In the genomic region with DNA sequence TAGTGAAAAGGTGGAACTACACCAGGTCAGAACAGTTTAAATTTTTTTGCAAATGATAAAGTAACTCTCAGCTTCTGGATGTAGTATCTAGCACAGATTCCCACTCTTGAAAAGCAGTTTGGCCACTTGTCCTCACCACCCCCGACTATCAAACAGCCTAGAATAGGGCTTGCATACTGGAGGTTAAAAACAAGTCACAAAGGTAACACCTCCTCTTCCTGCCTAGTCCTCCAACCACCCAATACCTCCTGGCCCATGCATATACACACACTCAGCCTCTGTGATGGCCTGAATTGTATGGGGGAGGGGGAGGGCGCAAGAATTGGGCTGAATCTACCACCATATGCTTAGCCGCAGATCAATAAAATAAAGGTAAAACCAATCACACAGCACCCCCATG, we compare ENCODE assay signal across 18 cellular contexts. TPM values are rescaled to one million over a fixed set of nuclear protein-coding genes. Genes with fewer than 3 reads are reported as not detected.
DNase-seq lines count a peak whose midpoint lies in the region; ATAC-seq, FAIRE-seq and TF ChIP-seq lines count a peak whose summit lies in the region.
"Had no signal": no experiment of that assay in that cellular context is flagged by ENCODE, and none has a peak within 500 bp of the region (broad histone marks: within the 10 kb centered on the region; RNA-seq: fewer than 3 reads in every experiment).

No MANE protein-coding gene starts in this region.

- H3K9me3 Mint-ChIP-seq in neural crest cell: no peaks in the 10 kb centered on the region
- H3K9me3 Mint-ChIP-seq: activated T-helper 2 cell treated with anti-CD3 and anti-CD28 coated beads, Interferon-gamma antibody, Interleukin-2, Interleukin-4, amounts not matched to agents 10 μg/mL and 5 μg/mL and 100 μg/mL, durations not matched to agents 14 hours and 24 hours and 36 hours had no signal

- H3K27ac ChIP-seq in SK-N-SH (ENCODE audit: low read depth in 2 of 2, low read length in 1 of 2): no peak overlapping the region
- H3K27ac ChIP-seq in brain microvascular endothelial cell: no peak overlapping the region

- no peak for TF ChIP-seq RAD21 in SK-N-SH (IDR thresholded peaks at IDR 0.05; ENCODE audit: low read length)

- H3K4me3 ChIP-seq in SK-N-SH (ENCODE audit: low read depth in 2 of 2, low read length in 1 of 2) (no peak overlapping the region), brain microvascular endothelial cell (ENCODE audit: low read depth, low read length) (no peak overlapping the region)

- H4K20me1 ChIP-seq in SK-N-SH (ENCODE audit: insufficient read depth): no peaks in the 10 kb centered on the region

- POLR2A ChIA-PET in SK-N-SH (lab: Yijun Ruan, JAX): no interaction called here

- H3K27me3 ChIP-seq in SK-N-SH (ENCODE audit: insufficient read depth) (peaks cover 46% of the 10 kb centered on the region; the same call in 1 of the 2 replicates), brain microvascular endothelial cell (replicated peaks) (peaks cover 28% of the 10 kb centered on the region)

- no peaks in the 10 kb centered on the region for H3K36me3 Mint-ChIP-seq in neural crest cell (ENCODE audit: low read depth)

- peaks cover 5% of the 10 kb centered on the region; the same call in 1 of the 2 replicates for H3K9me3 ChIP-seq in SK-N-SH

- H2AFZ ChIP-seq in SK-N-SH (ENCODE audit: low read depth): no peak overlapping the region

- H3K4me1 Mint-ChIP-seq in neural crest cell: peaks cover 11% of the 10 kb centered on the region

- TF ChIP-seq EP300 in SK-N-SH (IDR thresholded peaks at IDR 0.05; ENCODE audit: borderline replicate concordance in 1 of 2, low read depth in 1 of 2, low read length in 1 of 2): no peak

- H3K4me3 Mint-ChIP-seq in neural crest cell: peak overlapping the region; percentile 3

- H3K4me1 ChIP-seq in SK-N-SH (ENCODE audit: control insufficient read depth in 1 of 2, insufficient read depth in 2 of 2, low read depth in 1 of 2, low read length in 1 of 2): peaks cover 0 to 3% of the 10 kb centered on the region in 2 experiments; a peak in 2 of 4 replicates

- H3F3A ChIP-seq in SK-N-SH (replicated peaks; ENCODE audit: insufficient read depth): peaks cover 4% of the 10 kb centered on the region

- H3K4me2 ChIP-seq in SK-N-SH: no peak overlapping the region

- H3K27me3 Mint-ChIP-seq in neural crest cell (ENCODE audit: low read depth): peaks cover 97% of the 10 kb centered on the region

- CTCF ChIA-PET in SK-N-SH (lab: Yijun Ruan, JAX): no interaction called here

- H3K79me2 ChIP-seq in SK-N-SH (ENCODE audit: insufficient read depth): no peaks in the 10 kb centered on the region; the same call in 1 of the 2 replicates

- H3K27ac Mint-ChIP-seq in neural crest cell (ENCODE audit: unreplicated experiment): no peak overlapping the region
- H3K27ac Mint-ChIP-seq: activated T-helper 2 cell treated with anti-CD3 and anti-CD28 coated beads, Interferon-gamma antibody, Interleukin-2, Interleukin-4, amounts not matched to agents 10 μg/mL and 5 μg/mL and 100 μg/mL, durations not matched to agents 14 hours and 24 hours and 36 hours had no signal

- TF ChIP-seq CTCF in neural crest cell (conservative IDR thresholded peaks at IDR 0.05) (no peak), SK-N-SH (IDR thresholded peaks at IDR 0.05) (no peak), brain microvascular endothelial cell (IDR thresholded peaks at IDR 0.05; ENCODE audit: low read depth, low read length, missing control alignments) (no peak)

- H3K36me3 ChIP-seq in SK-N-SH (replicated peaks in 1 of 2; ENCODE audit: control insufficient read depth in 1 of 2, insufficient read depth in 2 of 2, low read length in 1 of 2): no peaks in the 10 kb centered on the region
- H3K36me3 ChIP-seq in brain microvascular endothelial cell (replicated peaks): no peaks in the 10 kb centered on the region

- no peak overlapping the region for H3K9ac ChIP-seq in SK-N-SH

- peak; percentile 58 for FAIRE-seq in GM18507 (lab: Jason Lieb, UNC)
- FAIRE-seq: astrocyte had no signal

- H3K9me2 ChIP-seq in SK-N-SH: no peaks in the 10 kb centered on the region

- 49% methylated on average over 3 of the region's 3 CpGs for WGBS in SK-N-SH (ENCODE audit: low lambda C conversion rate)

- 0 out of 2 replicates have a peak, but pooled peaks have one; percentile 17 for TF ChIP-seq POLR2A in Raji (IDR thresholded peaks at IDR 0.05; ENCODE audit: insufficient read depth, low read depth, low read length)

- ATAC-seq in GM21360 (IDR thresholded peaks at IDR 0.05; ENCODE audit: unreplicated experiment): no peak

- no peak for DNase-seq in GM18507 (ENCODE audit: extremely low spot score, insufficient read length, low read depth)
- peak; percentile 9 for DNase-seq in iPS-NIHi11 (ENCODE audit: low spot score)
- no peak for DNase-seq in neural crest cell (ENCODE audit: low read depth, low spot score)
- DNase-seq in NCI-H2107 treated with DMSO at 0.1 percent for 48 hours (lab: John Stamatoyannopoulos, UW; ENCODE audit: unreplicated experiment): no peak
- DNase-seq in SK-N-SH: no peak
- no peak for DNase-seq in brain microvascular endothelial cell
- DNase-seq: activated CD4-positive, alpha-beta T cell treated with anti-CD3 and anti-CD28 coated beads, Interleukin-2, amount 50 U/mL, for 4 hours; Calu3; left cardiac atrium; NCI-H1694; NCI-H82; Right ventricle myocardium superior; T1000; trophoblast cell had no signal

- in situ Hi-C loops in brain microvascular endothelial cell (cut with HindIII; ENCODE audit: low pct_ligation_motif_present, low sequenced_read_pairs): loop anchor here (10.0 kb wide), 1 partner anchor 266 kb away; no protein-coding TSS in a partner anchor

TF ChIP-seq in SK-N-SH, 30 proteins besides CTCF, POLR2A, EP300 and RAD21:
- TF ChIP-seq JUND (IDR thresholded peaks at IDR 0.05) (no peak), SMC3 (IDR thresholded peaks at IDR 0.05; ENCODE audit: low read depth, low read length) (no peak)

RNA-seq across cellular contexts. Expression of a gene that starts 5.7 kb away (rescaled TPM):
- 3.2 and 3.5 TPM in 2 replicates for total RNA-seq in neural crest cell
- polyA plus RNA-seq in SK-N-SH (2012; rRNA removed): 0.69 and 0.91 TPM in 2 replicates
- polyA plus RNA-seq in SK-N-SH (2012; cell fraction: cytosol; rRNA removed): 1.1 and 1.5 TPM in 2 replicates
- 0.34 and 0.66 TPM in 2 replicates for polyA plus RNA-seq in SK-N-SH (2012; cell fraction: nucleus; rRNA removed)
